In genomic region chr12:29778531-29778930, GRCh38 we compare ENCODE assay signal across 16 cellular contexts. TPM values are rescaled to one million over a fixed set of nuclear protein-coding genes. Genes with fewer than 3 reads are reported as not detected.
A peak's percentile ranks its signal among the peaks of the same experiment; 100 is the strongest.
DNase-seq lines count a peak whose midpoint lies in the region; TF ChIP-seq lines count a peak whose summit lies in the region.
"Had no signal": no experiment of that assay in that cellular context is flagged by ENCODE, and none has a peak within 500 bp of the region (broad histone marks: within the 10 kb centered on the region; RNA-seq: fewer than 3 reads in every experiment).

No MANE protein-coding gene starts in this region.

- peaks cover 32% of the 10 kb centered on the region for H3K4me1 ChIP-seq in parathyroid adenoma

- H3K36me3 Mint-ChIP-seq in activated T-helper 1 cell treated with anti-CD3 and anti-CD28 coated beads, Interleukin-12 subunit alpha, Interleukin-12 subunit beta, Interleukin-2, Interleukin-4 antibody, amounts not matched to agents 30 ng/mL and 10 ng/mL and 1 ng/mL, durations not matched to agents 14 hours and 24 hours and 36 hours (ENCODE audit: low read depth) = no peaks in the 10 kb centered on the region
- H3K36me3 Mint-ChIP-seq: CD4-positive, alpha-beta memory T cell had no signal

- H3K9ac ChIP-seq in parathyroid adenoma = no peak overlapping the region

- H3K36me3 ChIP-seq in parathyroid adenoma (ENCODE audit: control insufficient read depth, insufficient read depth, low read length) = no peaks in the 10 kb centered on the region

- no peaks in the 10 kb centered on the region for H3K9me3 ChIP-seq in parathyroid adenoma (ENCODE audit: control insufficient read depth, low read length)

- H3K4me1 Mint-ChIP-seq in activated T-helper 1 cell treated with anti-CD3 and anti-CD28 coated beads, Interleukin-12 subunit alpha, Interleukin-12 subunit beta, Interleukin-2, Interleukin-4 antibody, amounts not matched to agents 30 ng/mL and 10 ng/mL and 1 ng/mL, durations not matched to agents 14 hours and 24 hours and 36 hours (ENCODE audit: low read depth) = peaks cover 12% of the 10 kb centered on the region

- H3K27me3 ChIP-seq in parathyroid adenoma (ENCODE audit: control insufficient read depth, insufficient read depth, low read length) = no peaks in the 10 kb centered on the region

- H3K4me2 ChIP-seq in parathyroid adenoma (ENCODE audit: low read length) = no peak overlapping the region
- H3K4me2 ChIP-seq: GM23338 had no signal

- H3K27me3 Mint-ChIP-seq in activated T-helper 1 cell treated with anti-CD3 and anti-CD28 coated beads, Interleukin-12 subunit alpha, Interleukin-12 subunit beta, Interleukin-2, Interleukin-4 antibody, amounts not matched to agents 30 ng/mL and 10 ng/mL and 1 ng/mL, durations not matched to agents 14 hours and 24 hours and 36 hours (ENCODE audit: insufficient read depth) = peaks cover 21% of the 10 kb centered on the region

- H3K9me3 Mint-ChIP-seq in activated T-helper 1 cell treated with anti-CD3 and anti-CD28 coated beads, Interleukin-12 subunit alpha, Interleukin-12 subunit beta, Interleukin-2, Interleukin-4 antibody, amounts not matched to agents 30 ng/mL and 10 ng/mL and 1 ng/mL, durations not matched to agents 14 hours and 24 hours and 36 hours = peaks cover 23% of the 10 kb centered on the region

- H3K27ac ChIP-seq in parathyroid adenoma = peak overlapping the region; percentile 15

- H3K4me3 Mint-ChIP-seq in activated T-helper 1 cell treated with anti-CD3 and anti-CD28 coated beads, Interleukin-12 subunit alpha, Interleukin-12 subunit beta, Interleukin-2, Interleukin-4 antibody, amounts not matched to agents 30 ng/mL and 10 ng/mL and 1 ng/mL, durations not matched to agents 14 hours and 24 hours and 36 hours = no peak overlapping the region
- H3K4me3 Mint-ChIP-seq: CD4-positive, alpha-beta memory T cell; GM23338; H9 had no signal

- peak; percentile 67 for DNase-seq in SK-MEL-5 (ENCODE audit: low read depth, low spot score)
- peak; percentile 88 for DNase-seq in foreskin melanocyte
- DNase-seq in NOMO-1 treated with DMSO at 0.1 percent for 48 hours (lab: John Stamatoyannopoulos, UW; ENCODE audit: unreplicated experiment) = no peak
- DNase-seq in activated T-helper 1 cell treated with anti-CD3 and anti-CD28 coated beads, Interleukin-12 subunit alpha, Interleukin-12 subunit beta, Interleukin-2, Interleukin-4 antibody, amounts not matched to agents 30 ng/mL and 10 ng/mL and 1 ng/mL, durations not matched to agents 14 hours and 24 hours and 36 hours (ENCODE audit: low spot score) = no peak
- DNase-seq in NCI-H146 treated with DMSO at 0.1 percent for 48 hours (lab: John Stamatoyannopoulos, UW; ENCODE audit: unreplicated experiment) = no peak
- DNase-seq: C1 segment of cervical spinal cord; Calu3; CD4-positive, alpha-beta memory T cell; COR-L47; DMS53; DMS79 treated with DMSO at 0.1 percent for 48 hours; GF-D8; H9 had no signal

- no peak overlapping the region for H3K4me3 ChIP-seq in parathyroid adenoma (ENCODE audit: low read depth, low read length)
- H3K4me3 ChIP-seq: GM23338 had no signal

- intact Hi-C loops in activated T-helper 1 cell treated with anti-CD3 and anti-CD28 coated beads, Interleukin-12 subunit alpha, Interleukin-12 subunit beta, Interleukin-2, Interleukin-4 antibody, amounts not matched to agents 30 ng/mL and 10 ng/mL and 1 ng/mL, durations not matched to agents 14 hours and 24 hours and 36 hours (cut with micrococcal nuclease) = no loop called here

- no peak for TF ChIP-seq CTCF in parathyroid adenoma (IDR thresholded peaks at IDR 0.05)

- H3K27ac Mint-ChIP-seq in activated T-helper 1 cell treated with anti-CD3 and anti-CD28 coated beads, Interleukin-12 subunit alpha, Interleukin-12 subunit beta, Interleukin-2, Interleukin-4 antibody, amounts not matched to agents 30 ng/mL and 10 ng/mL and 1 ng/mL, durations not matched to agents 14 hours and 24 hours and 36 hours = no peak overlapping the region
- H3K27ac Mint-ChIP-seq: CD4-positive, alpha-beta memory T cell; GM23338; H9 had no signal

- H2AFZ ChIP-seq in parathyroid adenoma = no peak overlapping the region
- H2AFZ ChIP-seq: GM23338 had no signal

- H3K79me2 ChIP-seq in parathyroid adenoma = peaks cover 58% of the 10 kb centered on the region

- in situ Hi-C loops in SK-MEL-5 (cut with HindIII; ENCODE audit: low pct_unique_long_range_greater_than_20kb, low sequenced_read_pairs) = no loop called here

RNA-seq across cellular contexts. Expression of gene TMTC1, which starts 5.2 kb away (rescaled TPM):
- total RNA-seq in SK-MEL-5 (2014; rRNA removed; shearing (Covaris generic)) = 12.7 and 12.9 TPM in 2 replicates
- 8.8 and 14.4 TPM in 2 replicates for polyA plus RNA-seq in SK-MEL-5 (2015; cell fraction: cytosol; rRNA removed)
- 4.5 and 5.0 TPM in 2 replicates for polyA plus RNA-seq in SK-MEL-5 (2015; cell fraction: nucleus; rRNA removed)
- total RNA-seq in activated T-helper 1 cell treated with anti-CD3 and anti-CD28 coated beads, Interleukin-12 subunit alpha, Interleukin-12 subunit beta, Interleukin-2, Interleukin-4 antibody, amounts not matched to agents 30 ng/mL and 10 ng/mL and 1 ng/mL, durations not matched to agents 14 hours and 24 hours and 36 hours = 0.49 and 0.57 TPM in 2 replicates
- total RNA-seq: CD4-positive, alpha-beta memory T cell; G401 had no signal
- polyA plus RNA-seq: CD4-positive, alpha-beta memory T cell had no signal

Comparison
In these comparisons a context has a peak if more than half of its experiments do, and no peak if none do; other contexts are left out.
1. DNase-seq: peak in SK-MEL-5 (single experiment) and foreskin melanocyte (single experiment); none in NOMO-1 treated with DMSO at 0.1 percent for 48 hours (single experiment), activated T-helper 1 cell treated with anti-CD3 and anti-CD28 coated beads, Interleukin-12 subunit alpha, Interleukin-12 subunit beta, Interleukin-2, Interleukin-4 antibody, amounts not matched to agents 30 ng/mL and 10 ng/mL and 1 ng/mL, durations not matched to agents 14 hours and 24 hours and 36 hours (single experiment) and NCI-H146 treated with DMSO at 0.1 percent for 48 hours (single experiment).